Comparison of ENCODE assay signal across 1 cellular context in genomic region chr1:43944860-43945259, GRCh38.
TF ChIP-seq lines count a peak whose summit lies in the region.

No MANE protein-coding gene starts in this region.

TF ChIP-seq in HCT116, 20 proteins besides CTCF, POLR2A, EP300 and RAD21:
- TF ChIP-seq POLR2AphosphoS5 (IDR thresholded peaks at IDR 0.05; ENCODE audit: low read depth, low read length) (no peak), JUND (IDR thresholded peaks at IDR 0.05) (no peak), ATF3 (IDR thresholded peaks at IDR 0.05) (no peak), MAX (IDR thresholded peaks at IDR 0.05) (no peak), CBX3 (IDR thresholded peaks at IDR 0.05; ENCODE audit: low read depth) (no peak), SP1 (IDR thresholded peaks at IDR 0.05; ENCODE audit: low read depth) (no peak), EZH2 (IDR thresholded peaks at IDR 0.05) (no peak), FOSL1 (IDR thresholded peaks at IDR 0.05; ENCODE audit: low read depth) (no peak), EGR1 (IDR thresholded peaks at IDR 0.05; ENCODE audit: low read depth) (no peak), EZH2phosphoT487 (IDR thresholded peaks at IDR 0.05; ENCODE audit: borderline replicate concordance) (no peak), TCF7L2 (IDR thresholded peaks at IDR 0.05; ENCODE audit: borderline replicate concordance, extremely low read depth, insufficient read depth, insufficient read length) (no peak)
